Comparison of ENCODE assay signal across 18 cellular contexts in the genomic region with DNA sequence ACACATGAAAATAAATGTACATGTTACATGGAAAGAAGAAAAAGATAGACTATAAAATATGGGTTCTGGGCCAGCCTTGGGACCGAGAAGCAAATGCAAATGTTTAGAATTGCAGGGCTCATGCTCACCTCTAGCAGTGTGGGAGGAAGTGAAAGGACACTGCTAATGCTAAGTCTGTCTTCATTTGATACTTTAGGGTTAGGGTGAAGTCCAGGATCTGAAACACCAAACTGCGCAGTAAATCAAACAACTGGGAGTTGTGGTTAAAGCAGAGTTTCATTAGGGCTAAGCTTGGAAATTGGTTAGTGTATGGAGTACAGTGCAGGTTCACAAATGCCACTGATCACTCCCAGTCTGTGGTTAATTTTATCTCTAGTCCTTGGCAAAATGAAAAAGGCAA.
DNase-seq lines count a peak whose midpoint lies in the region; ATAC-seq and TF ChIP-seq lines count a peak whose summit lies in the region.
"Had no signal": no experiment of that assay in that cellular context is flagged by ENCODE, and none has a peak within 500 bp of the region (broad histone marks: within the 10 kb centered on the region; RNA-seq: fewer than 3 reads in every experiment).

No MANE protein-coding gene starts in this region.

- no peak for TF ChIP-seq CTCF in KMS-11 (conservative IDR thresholded peaks at IDR 0.05; ENCODE audit: low read depth, low read length)

- no peak overlapping the region for H3K27ac Mint-ChIP-seq in stimulated activated naive B cell treated with anti-CD40 and anti-IgM and Interleukin-4, amounts not matched to agents 10 μg/mL and 1 μg/mL and 100 μg/mL, for 72 hours
- H3K27ac Mint-ChIP-seq: activated naive CD4-positive, alpha-beta T cell treated with anti-CD3 and anti-CD28 coated beads for 36 hours; brain; T-cell had no signal

- peaks cover 21% of the 10 kb centered on the region for H3K4me1 ChIP-seq in KMS-11 (ENCODE audit: low read depth, poor library complexity, severe bottlenecking)
- H3K4me1 ChIP-seq: BLaER1 treated with 17β-estradiol and CSF1 and Interleukin-3, amounts not matched to agents 10 nM and 100 nM; stomach had no signal

- no peaks in the 10 kb centered on the region for H3K36me3 Mint-ChIP-seq in stimulated activated naive B cell treated with anti-CD40 and anti-IgM and Interleukin-4, amounts not matched to agents 10 μg/mL and 1 μg/mL and 100 μg/mL, for 72 hours
- H3K36me3 Mint-ChIP-seq: brain, T-cell had no signal

- no peak overlapping the region for H3K4me3 Mint-ChIP-seq in stimulated activated naive B cell treated with anti-CD40 and anti-IgM and Interleukin-4, amounts not matched to agents 10 μg/mL and 1 μg/mL and 100 μg/mL, for 72 hours
- H3K4me3 Mint-ChIP-seq: activated naive CD4-positive, alpha-beta T cell treated with anti-CD3 and anti-CD28 coated beads for 36 hours; brain; T-cell had no signal

- H4K20me1 ChIP-seq in KMS-11 (ENCODE audit: insufficient read depth) = no peaks in the 10 kb centered on the region
- H4K20me1 ChIP-seq: BLaER1 treated with 17β-estradiol and CSF1 and Interleukin-3, amounts not matched to agents 10 nM and 100 nM had no signal

- no peak overlapping the region for H3K9ac ChIP-seq in KMS-11
- H3K9ac ChIP-seq: BLaER1 treated with 17β-estradiol and CSF1 and Interleukin-3, amounts not matched to agents 10 nM and 100 nM had no signal

- no peaks in the 10 kb centered on the region for H3K27me3 ChIP-seq in KMS-11 (ENCODE audit: insufficient read depth, low read depth)
- H3K27me3 ChIP-seq: BLaER1 treated with 17β-estradiol and CSF1 and Interleukin-3, amounts not matched to agents 10 nM and 100 nM; stomach had no signal

- DNase-seq in stimulated activated naive B cell treated with anti-CD40 and anti-IgM and Interleukin-4, amounts not matched to agents 10 μg/mL and 1 μg/mL and 100 μg/mL, for 72 hours = no peak
- no peak for DNase-seq in stimulated activated CD4-positive, alpha-beta T cell treated with anti-CD3 and anti-CD28 coated beads, Interleukin-4, amount 100 ng/mL, for 24 hours
- DNase-seq in GM19238 (ENCODE audit: insufficient read length, low spot score) (no peak), ecto neural progenitor cell (ENCODE audit: low spot score) (no peak)
- DNase-seq: activated CD4-positive, CD25-positive, alpha-beta regulatory T cell; activated naive CD4-positive, alpha-beta T cell treated with anti-CD3 and anti-CD28 coated beads for 36 hours; dermis blood vessel endothelial cell; DMS 273 treated with DMSO at 0.1 percent for 48 hours; NCI-H2107; NCI-H774; stomach; T-cell had no signal

- ATAC-seq in GM19328 (IDR thresholded peaks at IDR 0.05; ENCODE audit: unreplicated experiment) = peak; percentile 73
- ATAC-seq in HG02678 (IDR thresholded peaks at IDR 0.05; ENCODE audit: unreplicated experiment) = peak; percentile 87
- ATAC-seq in stimulated activated naive B cell treated with anti-CD40 and anti-IgM and Interleukin-4, amounts not matched to agents 10 μg/mL and 1 μg/mL and 100 μg/mL, for 72 hours (replicated peaks) = peak; percentile 86 to 90
- ATAC-seq: T-cell had no signal

- H3K4me1 Mint-ChIP-seq in stimulated activated naive B cell treated with anti-CD40 and anti-IgM and Interleukin-4, amounts not matched to agents 10 μg/mL and 1 μg/mL and 100 μg/mL, for 72 hours = peaks cover 0 to 8% of the 10 kb centered on the region in 2 donors
- H3K4me1 Mint-ChIP-seq: T-cell had no signal

- H3K79me2 ChIP-seq in KMS-11 (ENCODE audit: insufficient read depth, low read depth) = no peaks in the 10 kb centered on the region

- peak overlapping the region; percentile 28 for H3K4me2 ChIP-seq in KMS-11
- H3K4me2 ChIP-seq: BLaER1 treated with 17β-estradiol and CSF1 and Interleukin-3, amounts not matched to agents 10 nM and 100 nM had no signal

- H3K36me3 ChIP-seq in KMS-11 (ENCODE audit: insufficient read depth) = no peaks in the 10 kb centered on the region
- H3K36me3 ChIP-seq: BLaER1 treated with 17β-estradiol and CSF1 and Interleukin-3, amounts not matched to agents 10 nM and 100 nM; stomach had no signal

- H3K9me3 Mint-ChIP-seq in stimulated activated naive B cell treated with anti-CD40 and anti-IgM and Interleukin-4, amounts not matched to agents 10 μg/mL and 1 μg/mL and 100 μg/mL, for 72 hours = peaks cover 0 to 3% of the 10 kb centered on the region in 2 donors

- H3K4me3 ChIP-seq in KMS-11 (IDR thresholded peaks at IDR 0.05; ENCODE audit: insufficient read depth, low read depth, low read length) = no peak overlapping the region
- H3K4me3 ChIP-seq: BLaER1 treated with 17β-estradiol and CSF1 and Interleukin-3, amounts not matched to agents 10 nM and 100 nM; stomach had no signal

- no peaks in the 10 kb centered on the region for H3K27me3 Mint-ChIP-seq in stimulated activated naive B cell treated with anti-CD40 and anti-IgM and Interleukin-4, amounts not matched to agents 10 μg/mL and 1 μg/mL and 100 μg/mL, for 72 hours
- H3K27me3 Mint-ChIP-seq: brain, T-cell had no signal

- H3K27ac ChIP-seq in KMS-11 = no peak overlapping the region
- H3K27ac ChIP-seq: BLaER1 treated with 17β-estradiol and CSF1 and Interleukin-3, amounts not matched to agents 10 nM and 100 nM; RWPE1; stomach had no signal

- H2AFZ ChIP-seq in KMS-11 (ENCODE audit: low read depth) = no peak overlapping the region
